In the genomic region with DNA sequence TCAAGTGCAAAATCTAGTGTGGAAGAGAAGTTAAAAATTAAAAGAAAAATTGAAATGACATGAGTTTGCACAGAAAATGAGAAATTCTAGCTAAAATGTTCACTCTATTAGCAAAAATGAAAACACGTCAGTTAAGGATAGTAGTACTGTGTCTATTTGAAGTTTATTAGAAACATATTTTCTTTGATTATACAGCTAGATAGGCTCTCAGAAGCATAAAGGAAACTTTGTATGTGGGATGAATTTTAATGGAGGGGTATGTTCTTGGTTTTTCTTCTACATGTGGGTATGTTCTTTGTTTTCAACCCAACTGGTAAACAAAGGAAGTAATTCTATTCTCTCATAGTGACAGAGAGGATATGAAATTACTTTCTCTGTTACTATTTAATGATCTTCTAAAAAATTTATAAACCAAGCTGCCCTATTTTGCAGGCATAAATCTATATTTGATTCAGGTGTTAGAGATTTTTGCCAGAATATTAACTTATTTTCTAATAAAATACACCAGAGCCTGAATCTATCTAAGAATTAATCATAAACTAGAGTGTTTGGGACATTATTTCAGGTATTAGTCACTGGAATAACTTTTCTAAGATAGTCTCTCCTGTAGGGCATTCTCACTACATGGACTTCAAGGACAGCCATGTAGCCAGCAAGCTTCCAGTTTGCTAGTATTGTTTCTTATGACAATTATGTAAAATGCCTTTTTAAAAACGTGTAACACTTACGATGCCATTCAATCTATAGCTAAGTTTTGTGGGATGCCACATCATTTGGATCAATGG, we compare ENCODE assay signal across 2 cellular contexts.
TF ChIP-seq lines count a peak whose summit lies in the region.

No MANE protein-coding gene starts in this region.

TF ChIP-seq in A549, 52 proteins besides CTCF, POLR2A, EP300 and RAD21:
- no peak for TF ChIP-seq NR3C1 (IDR thresholded peaks at IDR 0.05)
- TF ChIP-seq CEBPB (IDR thresholded peaks at IDR 0.05): no peak
- no peak for TF ChIP-seq CHD2 (IDR thresholded peaks at IDR 0.05; ENCODE audit: low read length, partially characterized antibody)
- no peak for TF ChIP-seq JUN (IDR thresholded peaks at IDR 0.05)
- TF ChIP-seq JUNB (IDR thresholded peaks at IDR 0.05): no peak
- TF ChIP-seq, protein P1, sequence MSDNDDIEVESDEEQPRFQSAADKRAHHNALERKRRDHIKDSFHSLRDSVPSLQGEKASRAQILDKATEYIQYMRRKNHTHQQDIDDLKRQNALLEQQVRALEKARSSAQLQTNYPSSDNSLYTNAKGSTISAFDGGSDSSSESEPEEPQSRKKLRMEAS (IDR thresholded peaks at IDR 0.05): no peak
- TF ChIP-seq, protein P2, sequence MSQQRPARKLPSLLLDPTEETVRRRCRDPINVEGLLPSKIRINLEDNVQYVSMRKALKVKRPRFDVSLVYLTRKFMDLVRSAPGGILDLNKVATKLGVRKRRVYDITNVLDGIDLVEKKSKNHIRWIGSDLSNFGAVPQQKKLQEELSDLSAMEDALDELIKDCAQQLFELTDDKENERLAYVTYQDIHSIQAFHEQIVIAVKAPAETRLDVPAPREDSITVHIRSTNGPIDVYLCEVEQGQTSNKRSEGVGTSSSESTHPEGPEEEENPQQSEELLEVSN (IDR thresholded peaks at IDR 0.05; ENCODE audit: borderline replicate concordance, low read depth): no peak
- TF ChIP-seq EHF (CRISPR knock-in tag; IDR thresholded peaks at IDR 0.05): no peak
- TF ChIP-seq, protein P3, sequence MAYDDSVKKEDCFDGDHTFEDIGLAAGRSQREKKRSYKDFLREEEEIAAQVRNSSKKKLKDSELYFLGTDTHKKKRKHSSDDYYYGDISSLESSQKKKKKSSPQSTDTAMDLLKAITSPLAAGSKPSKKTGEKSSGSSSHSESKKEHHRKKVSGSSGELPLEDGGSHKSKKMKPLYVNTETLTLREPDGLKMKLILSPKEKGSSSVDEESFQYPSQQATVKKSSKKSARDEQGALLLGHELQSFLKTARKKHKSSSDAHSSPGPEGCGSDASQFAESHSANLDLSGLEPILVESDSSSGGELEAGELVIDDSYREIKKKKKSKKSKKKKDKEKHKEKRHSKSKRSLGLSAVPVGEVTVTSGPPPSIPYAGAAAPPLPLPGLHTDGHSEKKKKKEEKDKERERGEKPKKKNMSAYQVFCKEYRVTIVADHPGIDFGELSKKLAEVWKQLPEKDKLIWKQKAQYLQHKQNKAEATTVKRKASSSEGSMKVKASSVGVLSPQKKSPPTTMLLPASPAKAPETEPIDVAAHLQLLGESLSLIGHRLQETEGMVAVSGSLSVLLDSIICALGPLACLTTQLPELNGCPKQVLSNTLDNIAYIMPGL (CRISPR knock-in tag; IDR thresholded peaks at IDR 0.05; ENCODE audit: borderline replicate concordance): no peak
- TF ChIP-seq ZSCAN20 (CRISPR knock-in tag; IDR thresholded peaks at IDR 0.05): no peak
- no peak for TF ChIP-seq CHD4 (IDR thresholded peaks at IDR 0.05; ENCODE audit: borderline replicate concordance)
- TF ChIP-seq NPAS2 (CRISPR knock-in tag; IDR thresholded peaks at IDR 0.05; ENCODE audit: borderline replicate concordance): no peak
- TF ChIP-seq, protein P4, sequence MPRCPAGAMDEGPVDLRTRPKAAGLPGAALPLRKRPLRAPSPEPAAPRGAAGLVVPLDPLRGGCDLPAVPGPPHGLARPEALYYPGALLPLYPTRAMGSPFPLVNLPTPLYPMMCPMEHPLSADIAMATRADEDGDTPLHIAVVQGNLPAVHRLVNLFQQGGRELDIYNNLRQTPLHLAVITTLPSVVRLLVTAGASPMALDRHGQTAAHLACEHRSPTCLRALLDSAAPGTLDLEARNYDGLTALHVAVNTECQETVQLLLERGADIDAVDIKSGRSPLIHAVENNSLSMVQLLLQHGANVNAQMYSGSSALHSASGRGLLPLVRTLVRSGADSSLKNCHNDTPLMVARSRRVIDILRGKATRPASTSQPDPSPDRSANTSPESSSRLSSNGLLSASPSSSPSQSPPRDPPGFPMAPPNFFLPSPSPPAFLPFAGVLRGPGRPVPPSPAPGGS (IDR thresholded peaks at IDR 0.05): no peak
- no peak for TF ChIP-seq ZNF302 (CRISPR knock-in tag; IDR thresholded peaks at IDR 0.05)
- no peak for TF ChIP-seq FOXS1 (CRISPR knock-in tag; IDR thresholded peaks at IDR 0.05)
- TF ChIP-seq, protein P5, sequence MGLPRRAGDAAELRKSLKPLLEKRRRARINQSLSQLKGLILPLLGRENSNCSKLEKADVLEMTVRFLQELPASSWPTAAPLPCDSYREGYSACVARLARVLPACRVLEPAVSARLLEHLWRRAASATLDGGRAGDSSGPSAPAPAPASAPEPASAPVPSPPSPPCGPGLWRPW (IDR thresholded peaks at IDR 0.05): no peak
- TF ChIP-seq HDAC2 (IDR thresholded peaks at IDR 0.05): no peak
- no peak for TF ChIP-seq RARB (CRISPR knock-in tag; IDR thresholded peaks at IDR 0.05)
TF ChIP-seq in A549: peak in this region for 0.

TF ChIP-seq in GM12878, 131 proteins besides CTCF, POLR2A, EP300 and RAD21:
- TF ChIP-seq, protein P6, sequence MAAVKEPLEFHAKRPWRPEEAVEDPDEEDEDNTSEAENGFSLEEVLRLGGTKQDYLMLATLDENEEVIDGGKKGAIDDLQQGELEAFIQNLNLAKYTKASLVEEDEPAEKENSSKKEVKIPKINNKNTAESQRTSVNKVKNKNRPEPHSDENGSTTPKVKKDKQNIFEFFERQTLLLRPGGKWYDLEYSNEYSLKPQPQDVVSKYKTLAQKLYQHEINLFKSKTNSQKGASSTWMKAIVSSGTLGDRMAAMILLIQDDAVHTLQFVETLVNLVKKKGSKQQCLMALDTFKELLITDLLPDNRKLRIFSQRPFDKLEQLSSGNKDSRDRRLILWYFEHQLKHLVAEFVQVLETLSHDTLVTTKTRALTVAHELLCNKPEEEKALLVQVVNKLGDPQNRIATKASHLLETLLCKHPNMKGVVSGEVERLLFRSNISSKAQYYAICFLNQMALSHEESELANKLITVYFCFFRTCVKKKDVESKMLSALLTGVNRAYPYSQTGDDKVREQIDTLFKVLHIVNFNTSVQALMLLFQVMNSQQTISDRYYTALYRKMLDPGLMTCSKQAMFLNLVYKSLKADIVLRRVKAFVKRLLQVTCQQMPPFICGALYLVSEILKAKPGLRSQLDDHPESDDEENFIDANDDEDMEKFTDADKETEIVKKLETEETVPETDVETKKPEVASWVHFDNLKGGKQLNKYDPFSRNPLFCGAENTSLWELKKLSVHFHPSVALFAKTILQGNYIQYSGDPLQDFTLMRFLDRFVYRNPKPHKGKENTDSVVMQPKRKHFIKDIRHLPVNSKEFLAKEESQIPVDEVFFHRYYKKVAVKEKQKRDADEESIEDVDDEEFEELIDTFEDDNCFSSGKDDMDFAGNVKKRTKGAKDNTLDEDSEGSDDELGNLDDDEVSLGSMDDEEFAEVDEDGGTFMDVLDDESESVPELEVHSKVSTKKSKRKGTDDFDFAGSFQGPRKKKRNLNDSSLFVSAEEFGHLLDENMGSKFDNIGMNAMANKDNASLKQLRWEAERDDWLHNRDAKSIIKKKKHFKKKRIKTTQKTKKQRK (IDR thresholded peaks at IDR 0.05; ENCODE audit: low read depth, low read length): no peak
- TF ChIP-seq MTA2 (IDR thresholded peaks at IDR 0.05; ENCODE audit: low read depth) (no peak), ZSCAN29 (IDR thresholded peaks at IDR 0.05) (no peak)
